5 cellular contexts compared by ENCODE assay signal in genomic region chr3:155134311-155134710, GRCh38. TPM values are rescaled to one million over a fixed set of nuclear protein-coding genes. Genes with fewer than 3 reads are reported as not detected.
DNase-seq lines count a peak whose midpoint lies in the region; ATAC-seq, FAIRE-seq and TF ChIP-seq lines count a peak whose summit lies in the region.
"Not testable (repeated sequence)": the region's sequence is repeated elsewhere in the genome, so short reads cannot be mapped to it uniquely, and the experiment has no call there.
"Had no signal": no experiment of that assay in that cellular context is flagged by ENCODE, and none has a peak within 500 bp of the region (broad histone marks: within the 10 kb centered on the region; RNA-seq: fewer than 3 reads in every experiment).

No MANE protein-coding gene starts in this region.

- not testable (repeated sequence) for H3K4me1 ChIP-seq in HEK293 (ENCODE audit: control insufficient read depth, insufficient read depth, low read length)
- H3K4me1 ChIP-seq in K562 (replicated peaks in 1 of 2; ENCODE audit: control insufficient read depth in 2 of 2, insufficient read depth in 2 of 2, low read length in 2 of 2) = peaks cover 0 to 17% of the 10 kb centered on the region in 2 experiments; a peak in 3 of 5 replicates

- not testable (repeated sequence) for H3K36me3 ChIP-seq in HEK293 (ENCODE audit: control insufficient read depth in 2 of 2, insufficient read depth in 1 of 2, low read length in 2 of 2); K562 (ENCODE audit: control insufficient read depth, insufficient read depth, low read length)

- H3K79me2 ChIP-seq in K562 (ENCODE audit: control insufficient read depth, insufficient read depth, low read length) = not testable (repeated sequence)

- not testable (repeated sequence) for H3K27ac ChIP-seq in HEK293 (ENCODE audit: extremely low read depth, low read depth, low read length); K562 (ENCODE audit: extremely low read depth, low read depth, low read length)

- not testable (repeated sequence) for TF ChIP-seq EP300 in K562 (IDR thresholded peaks at IDR 0.05; ENCODE audit: low read length)

- H3K9ac ChIP-seq in K562 (ENCODE audit: insufficient read depth in 1 of 2, low read depth in 2 of 2, low read length in 2 of 2) = not testable (repeated sequence)

- H3K27me3 ChIP-seq in K562 (ENCODE audit: control insufficient read depth in 2 of 2, insufficient read depth in 2 of 2, low read length in 2 of 2) = not testable (repeated sequence)

- TF ChIP-seq POLR2A in K562 (conservative IDR thresholded peaks at IDR 0.05) = not testable (repeated sequence)

- in situ Hi-C loops in K562 (cut with MboI) = not testable (repeated sequence)

- ATAC-seq in K562 = not testable (repeated sequence)

- not testable (repeated sequence) for TF ChIP-seq RAD21 in K562 (CRISPR knock-in tag; conservative IDR thresholded peaks at IDR 0.05 in 1 of 2, IDR thresholded peaks at IDR 0.05 in 1 of 2)

- not testable (repeated sequence) for DNase-seq in K562 (ENCODE audit: extremely low read depth in 1 of 4, low spot score in 3 of 4)

- not testable (repeated sequence) for H3K4me2 ChIP-seq in K562 (ENCODE audit: insufficient read depth, low read length)

- intact Hi-C loops in K562 (cut with micrococcal nuclease) = not testable (repeated sequence)

- not testable (repeated sequence) for H2AFZ ChIP-seq in K562 (ENCODE audit: low read depth, low read length)

- FAIRE-seq in K562 (lab: Jason Lieb, UNC) = not testable (repeated sequence)

- not testable (repeated sequence) for TF ChIP-seq CTCF in HEK293 (tag by site-specific recombination; IDR thresholded peaks at IDR 0.05); K562 (IDR thresholded peaks at IDR 0.05 in 2 of 3, conservative IDR thresholded peaks at IDR 0.05 in 1 of 3; ENCODE audit: insufficient read depth in 2 of 3, low read depth in 1 of 3, low read length in 3 of 3)

- not testable (repeated sequence) for H3K9me1 ChIP-seq in K562 (ENCODE audit: control insufficient read depth, insufficient read depth, low read length)

- H3K4me3 ChIP-seq in HEK293 (ENCODE audit: low read depth, low read length); K562: not testable (repeated sequence)

- 0% methylated on average over 1 of the region's 1 CpG for WGBS in K562 (ENCODE audit: insufficient coverage, low coverage, missing lambda C conversion rate)

- CTCF ChIA-PET in HEK293 (lab: Yijun Ruan, JAX); K562 (lab: Yijun Ruan, JAX; ENCODE audit: low intra/inter-chr PET ratio): not testable (repeated sequence)

- POLR2A ChIA-PET in HEK293 (lab: Yijun Ruan, JAX); K562 (lab: Yijun Ruan, JAX): not testable (repeated sequence)

- not testable (repeated sequence) for H4K20me1 ChIP-seq in K562 (replicated peaks; ENCODE audit: control insufficient read depth, insufficient read depth, low read length)

- BruUV-seq in K562 (replicated peaks; lab: Mats Ljungman, UMichigan) = not testable (repeated sequence)

- not testable (repeated sequence) for H3K9me3 ChIP-seq in HEK293 (ENCODE audit: control insufficient read depth, insufficient read depth, low read depth, low read length); K562 (replicated peaks; ENCODE audit: control insufficient read depth, insufficient read depth, low read depth, low read length)

TF ChIP-seq in HEK293, 187 proteins besides CTCF, POLR2A, EP300 and RAD21:
- TF ChIP-seq ZNF146 (tag by site-specific recombination; IDR thresholded peaks at IDR 0.05) = 0 out of 2 replicates have a peak, but pooled peaks have one; percentile 20

TF ChIP-seq in K562, 482 proteins besides CTCF, POLR2A, EP300 and RAD21:
- peak; percentile 58 for TF ChIP-seq RBM25 (IDR thresholded peaks at IDR 0.05; ENCODE audit: low read depth, low read length, severe bottlenecking)
- peak; percentile 68 for TF ChIP-seq ZNF146 (CRISPR knock-in tag; IDR thresholded peaks at IDR 0.05; ENCODE audit: unreplicated experiment)

RNA-seq across cellular contexts. Expression of gene MME, which starts 54.2 kb away (rescaled TPM):
- total RNA-seq in K562 (2011; cell fraction: chromatin; rRNA removed; ENCODE audit: low replicate concordance) = 6.1 and 11.5 TPM in 2 replicates
- 3.4 and 6.2 TPM in 2 replicates for total RNA-seq in K562 (2011; cell fraction: nucleolus; rRNA removed)
- 3.4 and 4.0 TPM in 2 replicates for total RNA-seq in K562 (2011; cell fraction: nucleoplasm; rRNA removed)
- total RNA-seq in K562 (2014; rRNA removed) (2.7 and 4.2 TPM in 2 replicates), K562 (2014; rRNA removed; fragmentation: Illumina TruSeq; extraction: Trizol) (1.8 and 2.7 TPM in 2 replicates), K562 (2015; rRNA removed; fragmentation: Illumina TruSeq; extraction: Trizol) (8.6 and 10.3 TPM in 2 replicates), K562 (2021) (2.1 and 2.5 TPM in 2 replicates)
- polyA plus RNA-seq in K562 (2011; rRNA removed) (6.6 and 7.2 TPM in 2 replicates), K562 (2014; fragmentation: Illumina TruSeq; extraction: Trizol) (1.3 and 2.0 TPM in 2 replicates), K562 (2014; fragmentation: Nextera tagmentation; extraction: Ambion mirVana) (under 1 TPM; 0.80 to 0.94 TPM), K562 (2014; rRNA removed) (2.0 and 3.4 TPM in 2 replicates)
- polyA plus RNA-seq in K562 (2011; cell fraction: cytosol; rRNA removed) = 3.4 and 4.9 TPM in 2 replicates
- 5.9 and 8.1 TPM in 2 replicates for polyA plus RNA-seq in K562 (2011; cell fraction: nucleus; rRNA removed)
- 10.6 and 11.3 TPM in 2 replicates for polyA plus RNA-seq in K562 (2012)
- 15.8 and 17.1 TPM in 2 replicates for polyA minus RNA-seq in K562 (2011; rRNA and poly(A)+ RNA removed)
- polyA minus RNA-seq in K562 (2011; cell fraction: cytosol; rRNA and poly(A)+ RNA removed) = 4.4 and 8.6 TPM in 2 replicates
- polyA minus RNA-seq in K562 (2011; cell fraction: nucleus; rRNA and poly(A)+ RNA removed) = 5.4 and 16.2 TPM in 2 replicates
- total RNA-seq: A673; CD4-positive, CD25-positive, alpha-beta regulatory T cell had no signal
- polyA plus RNA-seq: A549 had no signal
